In genomic region chr17:32266389-32267269, GRCh38 we compare ENCODE assay signal across 1 cellular context.
A peak's percentile ranks its signal among the peaks of the same experiment; 100 is the strongest.
TF ChIP-seq lines count a peak whose summit lies in the region.

No MANE protein-coding gene starts in this region.

TF ChIP-seq in GM12878, 131 proteins besides CTCF, POLR2A, EP300 and RAD21 (continued from another document):
- no peak for TF ChIP-seq CUX1 (IDR thresholded peaks at IDR 0.05; ENCODE audit: insufficient replicate concordance, low read depth, low read length)
- no peak for TF ChIP-seq POLR2AphosphoS2 (IDR thresholded peaks at IDR 0.05; ENCODE audit: low read depth, low read length)
- no peak for TF ChIP-seq TARDBP (IDR thresholded peaks at IDR 0.05; ENCODE audit: borderline replicate concordance)
- peak in 1 of 2 experiments; percentile 53; a peak in 3 of 4 replicates for TF ChIP-seq IKZF2 (IDR thresholded peaks at IDR 0.05)
- TF ChIP-seq PAX8 (IDR thresholded peaks at IDR 0.05), result no peak
- peak; percentile 18; the same call in 1 of the 2 replicates for TF ChIP-seq MTA2 (IDR thresholded peaks at IDR 0.05; ENCODE audit: low read depth)
- TF ChIP-seq SIN3A (IDR thresholded peaks at IDR 0.05; ENCODE audit: low read depth, low read length), result no peak
- no peak for TF ChIP-seq RB1 (IDR thresholded peaks at IDR 0.05; ENCODE audit: borderline replicate concordance)
- TF ChIP-seq CEBPZ (IDR thresholded peaks at IDR 0.05; ENCODE audit: low read depth, low read length), result no peak
- 0 out of 2 replicates have a peak, but pooled peaks have one; percentile 32 for TF ChIP-seq CREM (IDR thresholded peaks at IDR 0.05; ENCODE audit: low read depth)
- TF ChIP-seq, protein P1, sequence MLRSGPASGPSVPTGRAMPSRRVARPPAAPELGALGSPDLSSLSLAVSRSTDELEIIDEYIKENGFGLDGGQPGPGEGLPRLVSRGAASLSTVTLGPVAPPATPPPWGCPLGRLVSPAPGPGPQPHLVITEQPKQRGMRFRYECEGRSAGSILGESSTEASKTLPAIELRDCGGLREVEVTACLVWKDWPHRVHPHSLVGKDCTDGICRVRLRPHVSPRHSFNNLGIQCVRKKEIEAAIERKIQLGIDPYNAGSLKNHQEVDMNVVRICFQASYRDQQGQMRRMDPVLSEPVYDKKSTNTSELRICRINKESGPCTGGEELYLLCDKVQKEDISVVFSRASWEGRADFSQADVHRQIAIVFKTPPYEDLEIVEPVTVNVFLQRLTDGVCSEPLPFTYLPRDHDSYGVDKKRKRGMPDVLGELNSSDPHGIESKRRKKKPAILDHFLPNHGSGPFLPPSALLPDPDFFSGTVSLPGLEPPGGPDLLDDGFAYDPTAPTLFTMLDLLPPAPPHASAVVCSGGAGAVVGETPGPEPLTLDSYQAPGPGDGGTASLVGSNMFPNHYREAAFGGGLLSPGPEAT (IDR thresholded peaks at IDR 0.05; ENCODE audit: low read depth), result 0 out of 2 replicates have a peak, but pooled peaks have one; percentile 17
- peak in 1 of 2 experiments; percentile 41; a peak in 1 of 3 replicates for TF ChIP-seq EGR1 (IDR thresholded peaks at IDR 0.05; ENCODE audit: borderline replicate concordance in 1 of 2, low read depth in 2 of 2, low read length in 2 of 2)
- no peak for TF ChIP-seq TCF7 (IDR thresholded peaks at IDR 0.05; ENCODE audit: borderline replicate concordance)
- TF ChIP-seq, protein P2, sequence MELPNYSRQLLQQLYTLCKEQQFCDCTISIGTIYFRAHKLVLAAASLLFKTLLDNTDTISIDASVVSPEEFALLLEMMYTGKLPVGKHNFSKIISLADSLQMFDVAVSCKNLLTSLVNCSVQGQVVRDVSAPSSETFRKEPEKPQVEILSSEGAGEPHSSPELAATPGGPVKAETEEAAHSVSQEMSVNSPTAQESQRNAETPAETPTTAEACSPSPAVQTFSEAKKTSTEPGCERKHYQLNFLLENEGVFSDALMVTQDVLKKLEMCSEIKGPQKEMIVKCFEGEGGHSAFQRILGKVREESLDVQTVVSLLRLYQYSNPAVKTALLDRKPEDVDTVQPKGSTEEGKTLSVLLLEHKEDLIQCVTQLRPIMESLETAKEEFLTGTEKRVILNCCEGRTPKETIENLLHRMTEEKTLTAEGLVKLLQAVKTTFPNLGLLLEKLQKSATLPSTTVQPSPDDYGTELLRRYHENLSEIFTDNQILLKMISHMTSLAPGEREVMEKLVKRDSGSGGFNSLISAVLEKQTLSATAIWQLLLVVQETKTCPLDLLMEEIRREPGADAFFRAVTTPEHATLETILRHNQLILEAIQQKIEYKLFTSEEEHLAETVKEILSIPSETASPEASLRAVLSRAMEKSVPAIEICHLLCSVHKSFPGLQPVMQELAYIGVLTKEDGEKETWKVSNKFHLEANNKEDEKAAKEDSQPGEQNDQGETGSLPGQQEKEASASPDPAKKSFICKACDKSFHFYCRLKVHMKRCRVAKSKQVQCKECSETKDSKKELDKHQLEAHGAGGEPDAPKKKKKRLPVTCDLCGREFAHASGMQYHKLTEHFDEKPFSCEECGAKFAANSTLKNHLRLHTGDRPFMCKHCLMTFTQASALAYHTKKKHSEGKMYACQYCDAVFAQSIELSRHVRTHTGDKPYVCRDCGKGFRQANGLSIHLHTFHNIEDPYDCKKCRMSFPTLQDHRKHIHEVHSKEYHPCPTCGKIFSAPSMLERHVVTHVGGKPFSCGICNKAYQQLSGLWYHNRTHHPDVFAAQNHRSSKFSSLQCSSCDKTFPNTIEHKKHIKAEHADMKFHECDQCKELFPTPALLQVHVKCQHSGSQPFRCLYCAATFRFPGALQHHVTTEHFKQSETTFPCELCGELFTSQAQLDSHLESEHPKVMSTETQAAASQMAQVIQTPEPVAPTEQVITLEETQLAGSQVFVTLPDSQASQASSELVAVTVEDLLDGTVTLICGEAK (IDR thresholded peaks at IDR 0.05; ENCODE audit: borderline replicate concordance), result no peak
- no peak for TF ChIP-seq NFYA (IDR thresholded peaks at IDR 0.05; ENCODE audit: borderline replicate concordance, low read depth, low read length)
- peak; percentile 59; the same call in 1 of the 2 replicates for TF ChIP-seq SPI1 (IDR thresholded peaks at IDR 0.05; ENCODE audit: borderline replicate concordance, insufficient read depth, low read depth, low read length)
- no peak; the same call in 1 of the 2 replicates for TF ChIP-seq GATAD2B (conservative IDR thresholded peaks at IDR 0.05; ENCODE audit: low read depth)
- no peak for TF ChIP-seq GABPA (IDR thresholded peaks at IDR 0.05; ENCODE audit: low read depth)
- no peak for TF ChIP-seq IRF3 (IDR thresholded peaks at IDR 0.05)
- 0 out of 2 replicates have a peak, but pooled peaks have one; percentile 9 for TF ChIP-seq DPF2 (IDR thresholded peaks at IDR 0.05)
- TF ChIP-seq NBN (IDR thresholded peaks at IDR 0.05), result 0 out of 2 replicates have a peak, but pooled peaks have one; percentile 16
- TF ChIP-seq, protein P3, sequence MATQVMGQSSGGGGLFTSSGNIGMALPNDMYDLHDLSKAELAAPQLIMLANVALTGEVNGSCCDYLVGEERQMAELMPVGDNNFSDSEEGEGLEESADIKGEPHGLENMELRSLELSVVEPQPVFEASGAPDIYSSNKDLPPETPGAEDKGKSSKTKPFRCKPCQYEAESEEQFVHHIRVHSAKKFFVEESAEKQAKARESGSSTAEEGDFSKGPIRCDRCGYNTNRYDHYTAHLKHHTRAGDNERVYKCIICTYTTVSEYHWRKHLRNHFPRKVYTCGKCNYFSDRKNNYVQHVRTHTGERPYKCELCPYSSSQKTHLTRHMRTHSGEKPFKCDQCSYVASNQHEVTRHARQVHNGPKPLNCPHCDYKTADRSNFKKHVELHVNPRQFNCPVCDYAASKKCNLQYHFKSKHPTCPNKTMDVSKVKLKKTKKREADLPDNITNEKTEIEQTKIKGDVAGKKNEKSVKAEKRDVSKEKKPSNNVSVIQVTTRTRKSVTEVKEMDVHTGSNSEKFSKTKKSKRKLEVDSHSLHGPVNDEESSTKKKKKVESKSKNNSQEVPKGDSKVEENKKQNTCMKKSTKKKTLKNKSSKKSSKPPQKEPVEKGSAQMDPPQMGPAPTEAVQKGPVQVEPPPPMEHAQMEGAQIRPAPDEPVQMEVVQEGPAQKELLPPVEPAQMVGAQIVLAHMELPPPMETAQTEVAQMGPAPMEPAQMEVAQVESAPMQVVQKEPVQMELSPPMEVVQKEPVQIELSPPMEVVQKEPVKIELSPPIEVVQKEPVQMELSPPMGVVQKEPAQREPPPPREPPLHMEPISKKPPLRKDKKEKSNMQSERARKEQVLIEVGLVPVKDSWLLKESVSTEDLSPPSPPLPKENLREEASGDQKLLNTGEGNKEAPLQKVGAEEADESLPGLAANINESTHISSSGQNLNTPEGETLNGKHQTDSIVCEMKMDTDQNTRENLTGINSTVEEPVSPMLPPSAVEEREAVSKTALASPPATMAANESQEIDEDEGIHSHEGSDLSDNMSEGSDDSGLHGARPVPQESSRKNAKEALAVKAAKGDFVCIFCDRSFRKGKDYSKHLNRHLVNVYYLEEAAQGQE (IDR thresholded peaks at IDR 0.05; ENCODE audit: low read depth, low read length), result no peak
- TF ChIP-seq ZNF622 (IDR thresholded peaks at IDR 0.05), result no peak
- TF ChIP-seq, protein P4, sequence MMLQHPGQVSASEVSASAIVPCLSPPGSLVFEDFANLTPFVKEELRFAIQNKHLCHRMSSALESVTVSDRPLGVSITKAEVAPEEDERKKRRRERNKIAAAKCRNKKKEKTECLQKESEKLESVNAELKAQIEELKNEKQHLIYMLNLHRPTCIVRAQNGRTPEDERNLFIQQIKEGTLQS (IDR thresholded peaks at IDR 0.05; ENCODE audit: borderline replicate concordance, extremely low read depth, low read depth, low read length), result no peak
- no peak for TF ChIP-seq ZZZ3 (IDR thresholded peaks at IDR 0.05; ENCODE audit: control insufficient read depth, insufficient read length, low read depth)
- TF ChIP-seq MAX (IDR thresholded peaks at IDR 0.05; ENCODE audit: low read depth, low read length), result no peak
